Comparison of ENCODE assay signal across 11 cellular contexts in genomic region chr20:62359491-62360121, GRCh38. TPM values are rescaled to one million over a fixed set of nuclear protein-coding genes. Genes with fewer than 3 reads are reported as not detected.
A peak's percentile ranks its signal among the peaks of the same experiment; 100 is the strongest.
DNase-seq lines count a peak whose midpoint lies in the region; ATAC-seq and TF ChIP-seq lines count a peak whose summit lies in the region.
"Had no signal": no experiment of that assay in that cellular context is flagged by ENCODE, and none has a peak within 500 bp of the region (broad histone marks: within the 10 kb centered on the region; RNA-seq: fewer than 3 reads in every experiment).

No MANE protein-coding gene starts in this region.

- no peaks in the 10 kb centered on the region for H3K27me3 Mint-ChIP-seq in natural killer cell treated with Interleukin-12 subunit alpha and Interleukin-12 subunit beta and Interleukin-15 and Interleukin-18, amount 100 ng/mL, for 72 hours
- H3K27me3 Mint-ChIP-seq in natural killer cell (ENCODE audit: low read depth in 2 of 2): peaks cover 0 to under 1% of the 10 kb centered on the region in 2 donors
- no peaks in the 10 kb centered on the region for H3K27me3 Mint-ChIP-seq in activated CD4-positive, alpha-beta T cell treated with anti-CD3 and anti-CD28 coated beads, Interleukin-2, amount 10 ng/mL, durations not matched to agents 24 days and 14 days

- in situ Hi-C loops in GM13976 (cut with MboI; ENCODE audit: low sequenced_read_pairs, unreplicated experiment): no loop called here

- no peaks in the 10 kb centered on the region for H3K9me3 Mint-ChIP-seq in natural killer cell treated with Interleukin-12 subunit alpha and Interleukin-12 subunit beta and Interleukin-15 and Interleukin-18, amount 100 ng/mL, for 72 hours
- no peaks in the 10 kb centered on the region for H3K9me3 Mint-ChIP-seq in natural killer cell
- no peaks in the 10 kb centered on the region for H3K9me3 Mint-ChIP-seq in activated CD4-positive, alpha-beta T cell treated with anti-CD3 and anti-CD28 coated beads, Interleukin-2, amount 10 ng/mL, durations not matched to agents 24 days and 14 days
- H3K9me3 Mint-ChIP-seq: activated naive CD4-positive, alpha-beta T cell treated with anti-CD3 and anti-CD28 coated beads, Interleukin-2, amount 50 U/mL, for 72 hours; T-helper 1 cell treated with Interleukin-12 subunit alpha and Interleukin-12 subunit beta and Interleukin-4 antibody, amounts not matched to agents 30 μg/mL and 1 μg/mL, for 36 hours had no signal

- no peak for TF ChIP-seq CTCF in natural killer cell (IDR thresholded peaks at IDR 0.05)
- no peak for TF ChIP-seq CTCF in GM13976 (IDR thresholded peaks at IDR 0.05; ENCODE audit: borderline replicate concordance, control extremely low read depth, extremely low read depth, insufficient read depth, missing control alignments)

- peaks cover 0 to 12% of the 10 kb centered on the region in 2 donors for H3K36me3 ChIP-seq in esophagus (ENCODE audit: control insufficient read depth in 2 of 2, insufficient read depth in 2 of 2, low read length in 1 of 2)
- no peaks in the 10 kb centered on the region for H3K36me3 ChIP-seq in muscle layer of colon (ENCODE audit: insufficient read depth, low read length)

- DNase-seq in natural killer cell treated with Interleukin-12 subunit alpha and Interleukin-12 subunit beta and Interleukin-15 and Interleukin-18, amount 100 ng/mL, for 72 hours (ENCODE audit: low spot score): peak; percentile 58
- DNase-seq in natural killer cell (no peak), DMS 273 (lab: John Stamatoyannopoulos, UW; ENCODE audit: unreplicated experiment) (no peak), NCI-H524 treated with DMSO at 0.1 percent for 48 hours (lab: John Stamatoyannopoulos, UW) (no peak), GM13976 (ENCODE audit: low spot score) (no peak)
- DNase-seq in activated CD4-positive, alpha-beta T cell treated with anti-CD3 and anti-CD28 coated beads, Interleukin-2, amount 10 ng/mL, durations not matched to agents 24 days and 14 days: no peak
- DNase-seq: NCI-H1092 had no signal

- no peaks in the 10 kb centered on the region for H3K27me3 ChIP-seq in esophagus (ENCODE audit: control insufficient read depth in 1 of 2, insufficient read depth in 2 of 2, low read length in 2 of 2)
- H3K27me3 ChIP-seq in muscle layer of colon (ENCODE audit: control insufficient read depth in 1 of 2, insufficient read depth in 2 of 2, low read length in 2 of 2): no peaks in the 10 kb centered on the region

- 27 to 45% methylated on average over 24 to 25 of the region's 25 CpGs for WGBS in esophagus, 2 donors

- H3K9me3 ChIP-seq in esophagus (ENCODE audit: control insufficient read depth in 2 of 2, insufficient read depth in 1 of 2, low read depth in 1 of 2, low read length in 1 of 2): no peaks in the 10 kb centered on the region
- H3K9me3 ChIP-seq in muscle layer of colon (ENCODE audit: low read length): no peaks in the 10 kb centered on the region

- H3K9ac ChIP-seq in muscle layer of colon (ENCODE audit: low read length): no peak overlapping the region

- H3K4me3 Mint-ChIP-seq in natural killer cell treated with Interleukin-12 subunit alpha and Interleukin-12 subunit beta and Interleukin-15 and Interleukin-18, amount 100 ng/mL, for 72 hours: no peak overlapping the region
- H3K4me3 Mint-ChIP-seq in natural killer cell: no peak overlapping the region
- H3K4me3 Mint-ChIP-seq in activated CD4-positive, alpha-beta T cell treated with anti-CD3 and anti-CD28 coated beads, Interleukin-2, amount 10 ng/mL, durations not matched to agents 24 days and 14 days: no peak overlapping the region
- H3K4me3 Mint-ChIP-seq: T-helper 1 cell treated with Interleukin-12 subunit alpha and Interleukin-12 subunit beta and Interleukin-4 antibody, amounts not matched to agents 30 μg/mL and 1 μg/mL, for 36 hours had no signal

- peaks cover 46 to 89% of the 10 kb centered on the region in 2 donors for H3K4me1 ChIP-seq in esophagus (ENCODE audit: control insufficient read depth in 2 of 2, insufficient read depth in 2 of 2, low read length in 1 of 2)
- peaks cover 89% of the 10 kb centered on the region for H3K4me1 ChIP-seq in muscle layer of colon (ENCODE audit: insufficient read depth, low read length)

- no peak overlapping the region for H3K27ac Mint-ChIP-seq in natural killer cell treated with Interleukin-12 subunit alpha and Interleukin-12 subunit beta and Interleukin-15 and Interleukin-18, amount 100 ng/mL, for 72 hours
- H3K27ac Mint-ChIP-seq in natural killer cell: no peak overlapping the region
- H3K27ac Mint-ChIP-seq in activated CD4-positive, alpha-beta T cell treated with anti-CD3 and anti-CD28 coated beads, Interleukin-2, amount 10 ng/mL, durations not matched to agents 24 days and 14 days: no peak overlapping the region
- H3K27ac Mint-ChIP-seq: activated naive CD4-positive, alpha-beta T cell treated with anti-CD3 and anti-CD28 coated beads, Interleukin-2, amount 50 U/mL, for 72 hours; T-helper 1 cell treated with Interleukin-12 subunit alpha and Interleukin-12 subunit beta and Interleukin-4 antibody, amounts not matched to agents 30 μg/mL and 1 μg/mL, for 36 hours had no signal

- no peaks in the 10 kb centered on the region for H3K36me3 Mint-ChIP-seq in natural killer cell treated with Interleukin-12 subunit alpha and Interleukin-12 subunit beta and Interleukin-15 and Interleukin-18, amount 100 ng/mL, for 72 hours
- H3K36me3 Mint-ChIP-seq in natural killer cell: no peaks in the 10 kb centered on the region
- H3K36me3 Mint-ChIP-seq in activated CD4-positive, alpha-beta T cell treated with anti-CD3 and anti-CD28 coated beads, Interleukin-2, amount 10 ng/mL, durations not matched to agents 24 days and 14 days (ENCODE audit: low read depth): no peaks in the 10 kb centered on the region
- H3K36me3 Mint-ChIP-seq: activated naive CD4-positive, alpha-beta T cell treated with anti-CD3 and anti-CD28 coated beads, Interleukin-2, amount 50 U/mL, for 72 hours had no signal

- H3K4me1 Mint-ChIP-seq in natural killer cell treated with Interleukin-12 subunit alpha and Interleukin-12 subunit beta and Interleukin-15 and Interleukin-18, amount 100 ng/mL, for 72 hours (ENCODE audit: low read depth in 2 of 2): no peaks in the 10 kb centered on the region
- H3K4me1 Mint-ChIP-seq in natural killer cell: no peaks in the 10 kb centered on the region
- H3K4me1 Mint-ChIP-seq in activated CD4-positive, alpha-beta T cell treated with anti-CD3 and anti-CD28 coated beads, Interleukin-2, amount 10 ng/mL, durations not matched to agents 24 days and 14 days: no peaks in the 10 kb centered on the region

- intact Hi-C loops in natural killer cell (cut with micrococcal nuclease): no loop called here
- intact Hi-C loops in activated CD4-positive, alpha-beta T cell treated with anti-CD3 and anti-CD28 coated beads, Interleukin-2, amount 10 ng/mL, durations not matched to agents 24 days and 14 days (cut with micrococcal nuclease): no loop called here

- H3K4me3 ChIP-seq in esophagus (ENCODE audit: low read depth in 1 of 2, low read length in 2 of 2) (no peak overlapping the region), muscle layer of colon (ENCODE audit: low read depth in 1 of 2, low read length in 2 of 2) (no peak overlapping the region)

- no peak for ATAC-seq in natural killer cell treated with Interleukin-12 subunit alpha and Interleukin-12 subunit beta and Interleukin-15 and Interleukin-18, amount 100 ng/mL, for 72 hours
- ATAC-seq in natural killer cell: no peak
- ATAC-seq: activated naive CD4-positive, alpha-beta T cell treated with anti-CD3 and anti-CD28 coated beads, Interleukin-2, amount 50 U/mL, for 72 hours had no signal

- H3K27ac ChIP-seq in esophagus (ENCODE audit: low read depth in 2 of 2, low read length in 1 of 2) (peak overlapping the region; percentile 66 to 87), muscle layer of colon (ENCODE audit: low read depth, low read length) (peak overlapping the region; percentile 82)

RNA-seq across cellular contexts. Expression of gene LAMA5, which starts 7.5 kb away (rescaled TPM):
- 1 to 10 TPM; 1.5 to 1.9 TPM for total RNA-seq in natural killer cell treated with Interleukin-12 subunit alpha and Interleukin-12 subunit beta and Interleukin-15 and Interleukin-18, amount 100 ng/mL, for 72 hours
- 1 to 10 TPM; 1.0 to 4.3 (median 1.4) TPM for total RNA-seq in natural killer cell
- 100 to 1,000 TPM in 1 of 2 donors, 10 to 100 TPM in 1; 79.9 to 329 TPM for polyA plus RNA-seq in esophagus
- total RNA-seq in activated CD4-positive, alpha-beta T cell treated with anti-CD3 and anti-CD28 coated beads, Interleukin-2, amount 10 ng/mL, durations not matched to agents 24 days and 14 days: 2.0 and 2.1 TPM in 2 replicates

RNA-seq across cellular contexts. Expression of gene RPS21, which starts 27.3 kb away (rescaled TPM):
- 1,000 to 10,000 TPM; 1,109 to 1,318 TPM for total RNA-seq in natural killer cell treated with Interleukin-12 subunit alpha and Interleukin-12 subunit beta and Interleukin-15 and Interleukin-18, amount 100 ng/mL, for 72 hours
- 1,000 to 10,000 TPM in 2 of 3 donors, 100 to 1,000 TPM in 1; 887 to 1,244 (median 1,112) TPM for total RNA-seq in natural killer cell
- 1,000 to 10,000 TPM; 4,370 to 5,155 TPM for polyA plus RNA-seq in esophagus
- 2,091 and 2,109 TPM in 2 replicates for total RNA-seq in activated CD4-positive, alpha-beta T cell treated with anti-CD3 and anti-CD28 coated beads, Interleukin-2, amount 10 ng/mL, durations not matched to agents 24 days and 14 days

RNA-seq across cellular contexts. Expression of gene CABLES2, which starts 47.5 kb away (rescaled TPM):
- 1 to 10 TPM; 9.4 to 9.5 TPM for total RNA-seq in natural killer cell treated with Interleukin-12 subunit alpha and Interleukin-12 subunit beta and Interleukin-15 and Interleukin-18, amount 100 ng/mL, for 72 hours
- 1 to 10 TPM; 8.0 to 9.3 (median 8.4) TPM for total RNA-seq in natural killer cell
- 1 to 10 TPM; 1.6 to 2.4 TPM for polyA plus RNA-seq in esophagus
- 13.1 and 13.5 TPM in 2 replicates for total RNA-seq in activated CD4-positive, alpha-beta T cell treated with anti-CD3 and anti-CD28 coated beads, Interleukin-2, amount 10 ng/mL, durations not matched to agents 24 days and 14 days

RNA-seq across cellular contexts. Expression of gene ADRM1, which starts 56.8 kb away (rescaled TPM):
- total RNA-seq in natural killer cell treated with Interleukin-12 subunit alpha and Interleukin-12 subunit beta and Interleukin-15 and Interleukin-18, amount 100 ng/mL, for 72 hours: 100 to 1,000 TPM; 171 to 178 TPM
- 10 to 100 TPM; 81.4 to 88.4 (median 84.6) TPM for total RNA-seq in natural killer cell
- polyA plus RNA-seq in esophagus: 100 to 1,000 TPM in 1 of 2 donors, 10 to 100 TPM in 1; 84.9 to 117 TPM
- 179 and 183 TPM in 2 replicates for total RNA-seq in activated CD4-positive, alpha-beta T cell treated with anti-CD3 and anti-CD28 coated beads, Interleukin-2, amount 10 ng/mL, durations not matched to agents 24 days and 14 days
